In the genomic region with DNA sequence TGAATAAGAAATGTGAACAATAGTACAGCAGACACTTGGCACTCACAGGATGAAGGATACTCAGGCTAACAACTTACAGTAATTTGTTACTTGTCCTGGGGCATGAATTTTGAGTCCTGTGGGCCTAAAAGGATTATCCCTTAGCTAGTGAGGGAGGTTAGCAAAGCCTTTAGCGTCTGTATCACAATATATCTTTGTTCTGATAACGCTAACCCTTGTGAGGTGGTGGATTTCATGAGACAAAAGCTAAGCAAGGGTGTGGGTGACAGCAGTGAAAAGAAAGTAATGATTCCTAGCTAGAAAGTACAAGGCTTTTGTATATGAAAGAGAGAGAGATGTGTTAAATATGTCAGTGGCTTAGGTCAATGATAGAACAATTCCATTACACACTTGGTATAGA, we compare ENCODE assay signal across 1 cellular context.
TF ChIP-seq lines count a peak whose summit lies in the region.

No MANE protein-coding gene starts in this region.

TF ChIP-seq in GM23338, 12 proteins besides CTCF, POLR2A, EP300 and RAD21 (continued from another document):
- TF ChIP-seq EZH2phosphoT487 (IDR thresholded peaks at IDR 0.05; ENCODE audit: unreplicated experiment): no peak
- no peak for TF ChIP-seq ZNF114 (CRISPR knock-in tag; IDR thresholded peaks at IDR 0.05)
- TF ChIP-seq JUNB (IDR thresholded peaks at IDR 0.05; ENCODE audit: unreplicated experiment): no peak
